Comparison of ENCODE assay signal across 8 cellular contexts in genomic region chr2:32278476-32278853, GRCh38. TPM values are rescaled to one million over a fixed set of nuclear protein-coding genes. Genes with fewer than 3 reads are reported as not detected.
DNase-seq lines count a peak whose midpoint lies in the region; ATAC-seq and TF ChIP-seq lines count a peak whose summit lies in the region.

No MANE protein-coding gene starts in this region.

- H3K79me2 ChIP-seq in SK-N-SH (ENCODE audit: insufficient read depth): peaks cover 59% of the 10 kb centered on the region

- CTCF ChIA-PET in SK-N-SH (lab: Yijun Ruan, JAX): interaction anchor here (1.2 kb wide), 1 partner anchor 12 kb away, joined by 3 read pairs; no protein-coding TSS in a partner anchor

- DNase-seq in GM12864 (ENCODE audit: low read depth) (no peak), SK-N-SH (no peak), fibroblast of pulmonary artery (ENCODE audit: low read depth) (no peak), retinal pigment epithelial cell (ENCODE audit: low read depth) (no peak), LoVo (ENCODE audit: low spot score) (no peak)
- DNase-seq in stimulated activated naive CD4-positive, alpha-beta T cell treated with Interleukin-2 at 50 U/mL for 16 hours (lab: John Stamatoyannopoulos, UW): no peak

- peaks cover 6 to 19% of the 10 kb centered on the region in 2 experiments for H3K36me3 ChIP-seq in SK-N-SH (replicated peaks in 1 of 2; ENCODE audit: control insufficient read depth in 1 of 2, insufficient read depth in 2 of 2, low read length in 1 of 2)

- no peaks in the 10 kb centered on the region for H3F3A ChIP-seq in SK-N-SH (replicated peaks; ENCODE audit: insufficient read depth)

- H3K9ac ChIP-seq in SK-N-SH: peak overlapping the region; percentile 88

- TF ChIP-seq RAD21 in SK-N-SH (IDR thresholded peaks at IDR 0.05; ENCODE audit: low read length): no peak

- no peaks in the 10 kb centered on the region for H3K9me2 ChIP-seq in SK-N-SH

- H3K4me2 ChIP-seq in SK-N-SH: peak overlapping the region; percentile 87

- H3K27ac ChIP-seq in SK-N-SH (ENCODE audit: low read depth in 2 of 2, low read length in 1 of 2): peak overlapping the region; percentile 6 to 70; a peak in 2 of 4 replicates

- H3K4me3 ChIP-seq in GM12864 (ENCODE audit: low read depth, low read length) (peak overlapping the region; percentile 100), SK-N-SH (ENCODE audit: low read depth in 2 of 2, low read length in 1 of 2) (peak overlapping the region; percentile 90), fibroblast of pulmonary artery (replicated peaks; ENCODE audit: low read depth, low read length) (peak overlapping the region; percentile 96), retinal pigment epithelial cell (ENCODE audit: low read length) (peak overlapping the region; percentile 96)

- no peaks in the 10 kb centered on the region for H3K9me3 ChIP-seq in SK-N-SH

- H3K27me3 ChIP-seq in SK-N-SH (ENCODE audit: insufficient read depth): no peaks in the 10 kb centered on the region

- TF ChIP-seq CTCF in GM12864 (IDR thresholded peaks at IDR 0.05; ENCODE audit: low read depth, low read length, missing control alignments) (no peak), SK-N-SH (IDR thresholded peaks at IDR 0.05) (no peak), fibroblast of pulmonary artery (IDR thresholded peaks at IDR 0.05; ENCODE audit: low read length, missing control alignments) (no peak), retinal pigment epithelial cell (conservative IDR thresholded peaks at IDR 0.05; ENCODE audit: low read depth, low read length) (no peak)

- H4K20me1 ChIP-seq in SK-N-SH (ENCODE audit: insufficient read depth): no peaks in the 10 kb centered on the region

- ATAC-seq in HG02642 (IDR thresholded peaks at IDR 0.05; ENCODE audit: poor library complexity, unreplicated experiment): no peak
- ATAC-seq in GM18498 (IDR thresholded peaks at IDR 0.05; ENCODE audit: unreplicated experiment): no peak

- POLR2A ChIA-PET in SK-N-SH (lab: Yijun Ruan, JAX): interaction anchor here (1.2 kb wide), 1 partner anchor 113 kb away, joined by 5 read pairs; the partner anchor contains the start of gene SLC30A6

- peak overlapping the region; percentile 97; the same call in 1 of the 2 replicates for H2AFZ ChIP-seq in SK-N-SH (ENCODE audit: low read depth)

- WGBS in SK-N-SH (ENCODE audit: low lambda C conversion rate): 8% methylated on average over 6 of the region's 6 CpGs

- no peak for TF ChIP-seq EP300 in SK-N-SH (IDR thresholded peaks at IDR 0.05; ENCODE audit: borderline replicate concordance in 1 of 2, low read depth in 1 of 2, low read length in 1 of 2)

- H3K4me1 ChIP-seq in SK-N-SH (ENCODE audit: control insufficient read depth in 1 of 2, insufficient read depth in 2 of 2, low read depth in 1 of 2, low read length in 1 of 2): peaks cover 0 to 3% of the 10 kb centered on the region in 2 experiments; a peak in 1 of 4 replicates

TF ChIP-seq in SK-N-SH, 30 proteins besides CTCF, POLR2A, EP300 and RAD21:
- TF ChIP-seq USF2 (IDR thresholded peaks at IDR 0.05; ENCODE audit: borderline replicate concordance, low read depth, low read length): no peak
- TF ChIP-seq GATA2 (CRISPR knock-in tag; IDR thresholded peaks at IDR 0.05): no peak
- no peak for TF ChIP-seq FOXJ3 (CRISPR knock-in tag; IDR thresholded peaks at IDR 0.05)
- TF ChIP-seq USF1 (IDR thresholded peaks at IDR 0.05; ENCODE audit: borderline replicate concordance, low read depth): no peak
- no peak for TF ChIP-seq YY1 (IDR thresholded peaks at IDR 0.05; ENCODE audit: low read depth)
- TF ChIP-seq RXRA (IDR thresholded peaks at IDR 0.05; ENCODE audit: borderline replicate concordance, low read depth): no peak
- no peak for TF ChIP-seq NRF1 (IDR thresholded peaks at IDR 0.05; ENCODE audit: low read depth, low read length)
- TF ChIP-seq FOXM1 (IDR thresholded peaks at IDR 0.05; ENCODE audit: low read depth): no peak
- no peak for TF ChIP-seq POLR2AphosphoS5 (IDR thresholded peaks at IDR 0.05; ENCODE audit: low read depth, low read length)
- no peak for TF ChIP-seq RFX5 (IDR thresholded peaks at IDR 0.05; ENCODE audit: low read length)

RNA-seq across cellular contexts. Expression of gene YIPF4, which starts 0.8 kb away (rescaled TPM):
- polyA plus RNA-seq in SK-N-SH (2012; rRNA removed): 3.2 and 3.5 TPM in 2 replicates
- 7.2 and 11.8 TPM in 2 replicates for polyA plus RNA-seq in SK-N-SH (2012; cell fraction: cytosol; rRNA removed)
- 2.3 and 5.0 TPM in 2 replicates for polyA plus RNA-seq in SK-N-SH (2012; cell fraction: nucleus; rRNA removed)

RNA-seq across cellular contexts. Expression of gene NLRC4, which starts 13.8 kb away (rescaled TPM):
- polyA plus RNA-seq in SK-N-SH (2012; rRNA removed): 0.02 TPM in 1 of 2 replicates, not detected in the other
- polyA plus RNA-seq in SK-N-SH (2012; cell fraction: cytosol; rRNA removed): not detected in 2 replicates
- polyA plus RNA-seq in SK-N-SH (2012; cell fraction: nucleus; rRNA removed): not detected in 2 replicates
